Comparison of ENCODE assay signal across 9 cellular contexts in genomic region chr16:55703003-55704001, GRCh38. TPM values are rescaled to one million over a fixed set of nuclear protein-coding genes. Genes with fewer than 3 reads are reported as not detected.
DNase-seq lines count a peak whose midpoint lies in the region; ATAC-seq and TF ChIP-seq lines count a peak whose summit lies in the region.
"Had no signal": no experiment of that assay in that cellular context is flagged by ENCODE, and none has a peak within 500 bp of the region (broad histone marks: within the 10 kb centered on the region; RNA-seq: fewer than 3 reads in every experiment).

No MANE protein-coding gene starts in this region.

- H3K4me3 Mint-ChIP-seq in CD4-positive, CD25-positive, alpha-beta regulatory T cell = no peak overlapping the region
- H3K4me3 Mint-ChIP-seq in mesothelial cell of epicardium = no peak overlapping the region
- H3K4me3 Mint-ChIP-seq in stimulated activated naive CD8-positive, alpha-beta T cell treated with anti-CD3 and anti-CD28 coated beads, Interleukin-15, amount 100 ng/mL, for 72 hours = no peak overlapping the region
- H3K4me3 Mint-ChIP-seq: memory B cell had no signal

- no peak overlapping the region for H3K9ac ChIP-seq in OCI-LY1 (ENCODE audit: low read length)

- peaks cover 0 to 2% (median 0%) of the 10 kb centered on the region in 7 donors for H3K9me3 Mint-ChIP-seq in CD4-positive, CD25-positive, alpha-beta regulatory T cell
- no peaks in the 10 kb centered on the region for H3K9me3 Mint-ChIP-seq in mesothelial cell of epicardium
- H3K9me3 Mint-ChIP-seq in stimulated activated naive CD8-positive, alpha-beta T cell treated with anti-CD3 and anti-CD28 coated beads, Interleukin-15, amount 100 ng/mL, for 72 hours = no peaks in the 10 kb centered on the region
- H3K9me3 Mint-ChIP-seq: memory B cell had no signal

- no peak overlapping the region for H3K4me3 ChIP-seq in CD4-positive, CD25-positive, alpha-beta regulatory T cell (ENCODE audit: low read depth, low read length)
- no peak overlapping the region for H3K4me3 ChIP-seq in OCI-LY1 (ENCODE audit: low read depth, low read length, poor library complexity, severe bottlenecking)

- no peaks in the 10 kb centered on the region for H3K4me1 ChIP-seq in CD4-positive, CD25-positive, alpha-beta regulatory T cell (ENCODE audit: control insufficient read depth, insufficient read depth, low read length, poor library complexity, severe bottlenecking)
- H3K4me1 ChIP-seq in OCI-LY1 (ENCODE audit: insufficient read depth, low read length, severe bottlenecking) = no peaks in the 10 kb centered on the region

- H3K27me3 Mint-ChIP-seq in CD4-positive, CD25-positive, alpha-beta regulatory T cell = peaks cover 9% of the 10 kb centered on the region
- peaks cover 36% of the 10 kb centered on the region for H3K27me3 Mint-ChIP-seq in mesothelial cell of epicardium (ENCODE audit: low read depth)
- no peaks in the 10 kb centered on the region for H3K27me3 Mint-ChIP-seq in stimulated activated naive CD8-positive, alpha-beta T cell treated with anti-CD3 and anti-CD28 coated beads, Interleukin-15, amount 100 ng/mL, for 72 hours

- no peak overlapping the region for H3K4me2 ChIP-seq in OCI-LY1 (ENCODE audit: low read length)

- no peaks in the 10 kb centered on the region for H3K4me1 Mint-ChIP-seq in CD4-positive, CD25-positive, alpha-beta regulatory T cell
- no peaks in the 10 kb centered on the region for H3K4me1 Mint-ChIP-seq in mesothelial cell of epicardium
- peaks cover 7% of the 10 kb centered on the region for H3K4me1 Mint-ChIP-seq in stimulated activated naive CD8-positive, alpha-beta T cell treated with anti-CD3 and anti-CD28 coated beads, Interleukin-15, amount 100 ng/mL, for 72 hours

- peak in 2 of 3 donors; percentile 2 to 45 for DNase-seq in CD4-positive, CD25-positive, alpha-beta regulatory T cell
- DNase-seq in GM20000 (ENCODE audit: low spot score) (peak; percentile 25), dedifferentiated amniotic fluid mesenchymal stem cell (ENCODE audit: extremely low spot score) (peak; percentile 66), mesothelial cell of epicardium (ENCODE audit: low spot score in 2 of 2, unreplicated experiment in 2 of 2) (no peak)
- DNase-seq in stimulated activated CD8-positive, alpha-beta memory T cell treated with anti-CD3 and anti-CD28 coated beads, Interleukin-4, amount 100 ng/mL, for 48 hours = no peak
- no peak for DNase-seq in stimulated activated naive CD8-positive, alpha-beta T cell treated with anti-CD3 and anti-CD28 coated beads, Interleukin-15, amount 100 ng/mL, for 72 hours

- H3K27me3 ChIP-seq in CD4-positive, CD25-positive, alpha-beta regulatory T cell (ENCODE audit: control insufficient read depth, insufficient read depth, low read length) = no peaks in the 10 kb centered on the region
- no peaks in the 10 kb centered on the region for H3K27me3 ChIP-seq in OCI-LY1 (ENCODE audit: insufficient read depth, low read length)

- H2AFZ ChIP-seq in OCI-LY1 (ENCODE audit: low read length) = no peak overlapping the region

- no peaks in the 10 kb centered on the region for H3K36me3 ChIP-seq in CD4-positive, CD25-positive, alpha-beta regulatory T cell (ENCODE audit: control insufficient read depth, insufficient read depth, low read length)
- H3K36me3 ChIP-seq in OCI-LY1 (ENCODE audit: insufficient read depth, low read length) = no peaks in the 10 kb centered on the region

- H3K27ac ChIP-seq in CD4-positive, CD25-positive, alpha-beta regulatory T cell (ENCODE audit: insufficient read depth, low read length, poor library complexity, severe bottlenecking) = no peak overlapping the region
- H3K27ac ChIP-seq in OCI-LY1 (ENCODE audit: low read depth, low read length, poor library complexity, severe bottlenecking) = no peak overlapping the region

- no peak for TF ChIP-seq CTCF in GM20000 (IDR thresholded peaks at IDR 0.05; ENCODE audit: extremely low read depth, missing control alignments)
- peak; percentile 48; the same call in 1 of the 2 replicates for TF ChIP-seq CTCF in OCI-LY1 (IDR thresholded peaks at IDR 0.05; ENCODE audit: low read length)
- peak; percentile 69 for TF ChIP-seq CTCF in mesothelial cell of epicardium (IDR thresholded peaks at IDR 0.05; ENCODE audit: unreplicated experiment)

- no peaks in the 10 kb centered on the region for H3F3A ChIP-seq in OCI-LY1 (ENCODE audit: insufficient read depth, low read length)

- H3K9me3 ChIP-seq in CD4-positive, CD25-positive, alpha-beta regulatory T cell (ENCODE audit: control insufficient read depth in 2 of 2, low read length in 2 of 2) = no peaks in the 10 kb centered on the region
- H3K9me3 ChIP-seq in OCI-LY1 (ENCODE audit: low read length) = no peaks in the 10 kb centered on the region

- no peaks in the 10 kb centered on the region for H4K20me1 ChIP-seq in OCI-LY1 (ENCODE audit: insufficient read depth, low read length)

- H3K9me2 ChIP-seq in OCI-LY1 (ENCODE audit: low read depth, low read length) = no peaks in the 10 kb centered on the region

- H3K27ac Mint-ChIP-seq in CD4-positive, CD25-positive, alpha-beta regulatory T cell = peak overlapping the region in 1 of 3 donors; percentile 34
- H3K27ac Mint-ChIP-seq in mesothelial cell of epicardium = no peak overlapping the region
- H3K27ac Mint-ChIP-seq in stimulated activated naive CD8-positive, alpha-beta T cell treated with anti-CD3 and anti-CD28 coated beads, Interleukin-15, amount 100 ng/mL, for 72 hours = no peak overlapping the region
- H3K27ac Mint-ChIP-seq: memory B cell had no signal

- ATAC-seq in CD4-positive, CD25-positive, alpha-beta regulatory T cell (ENCODE audit: low read depth in 2 of 2) = no peak
- ATAC-seq in stimulated activated naive CD8-positive, alpha-beta T cell treated with anti-CD3 and anti-CD28 coated beads, Interleukin-15, amount 100 ng/mL, for 72 hours = no peak
- ATAC-seq in HG02938 (IDR thresholded peaks at IDR 0.05; ENCODE audit: unreplicated experiment) = no peak

- H3K36me3 Mint-ChIP-seq in CD4-positive, CD25-positive, alpha-beta regulatory T cell = no peaks in the 10 kb centered on the region
- H3K36me3 Mint-ChIP-seq in mesothelial cell of epicardium = no peaks in the 10 kb centered on the region
- H3K36me3 Mint-ChIP-seq: memory B cell had no signal

- no peaks in the 10 kb centered on the region for H3K79me2 ChIP-seq in OCI-LY1 (ENCODE audit: insufficient read depth, low read length)

RNA-seq across cellular contexts. Expression of gene SLC6A2, which starts 47.5 kb away (rescaled TPM):
- not detected for total RNA-seq in CD4-positive, CD25-positive, alpha-beta regulatory T cell
- not detected for polyA plus RNA-seq in CD4-positive, CD25-positive, alpha-beta regulatory T cell
- 0.18 to 0.34 TPM (median 0.31 TPM) in 3 replicates for total RNA-seq in mesothelial cell of epicardium

Comparison
In these comparisons a context has a peak if more than half of its experiments do, and no peak if none do; other contexts are left out.
1. DNase-seq: peak in CD4-positive, CD25-positive, alpha-beta regulatory T cell (2 of 3), GM20000 (single experiment) and dedifferentiated amniotic fluid mesenchymal stem cell (single experiment); none in mesothelial cell of epicardium (0 of 2), stimulated activated CD8-positive, alpha-beta memory T cell treated with anti-CD3 and anti-CD28 coated beads, Interleukin-4, amount 100 ng/mL, for 48 hours (single experiment) and stimulated activated naive CD8-positive, alpha-beta T cell treated with anti-CD3 and anti-CD28 coated beads, Interleukin-15, amount 100 ng/mL, for 72 hours (0 of 2).